ENCODE assay signal across 25 cellular contexts in genomic region chr6:89708316-89708715, GRCh38.
"Had no signal": no experiment of that assay in that cellular context is flagged by ENCODE, and none has a peak within 500 bp of the region (broad histone marks: within the 10 kb centered on the region; RNA-seq: fewer than 3 reads in every experiment).

No MANE protein-coding gene starts in this region.

- H3K9me3 Mint-ChIP-seq: activated naive CD8-positive, alpha-beta T cell treated with anti-CD3 and anti-CD28 coated beads, Interleukin-2, amount 10 ng/mL, durations not matched to agents 7 days and 5 days; activated T-cell treated with anti-CD3 and anti-CD28 coated beads, Interleukin-2, amount 50 U/mL, for 72 hours; effector memory CD8-positive, alpha-beta T cell; memory B cell; naive thymus-derived CD4-positive, alpha-beta T cell had no signal

- H3K27me3 ChIP-seq: brain microvascular endothelial cell, esophagus squamous epithelium, ovary, right atrium auricular region, spleen, vagina had no signal

- H3K27ac Mint-ChIP-seq: activated T-cell treated with anti-CD3 and anti-CD28 coated beads, Interleukin-2, amount 50 U/mL, for 72 hours had no signal

- FAIRE-seq: astrocyte had no signal

- DNase-seq: activated CD4-positive, alpha-beta T cell treated with anti-CD3 and anti-CD28 coated beads for 1 hour; activated CD8-positive, alpha-beta memory T cell treated with anti-CD3 and anti-CD28 coated beads, Interleukin-2, amount 10 ng/mL, durations not matched to agents 7 days and 5 days; activated CD8-positive, alpha-beta T cell treated with anti-CD3 and anti-CD28 coated beads, Interleukin-2, amount 10 ng/mL, durations not matched to agents 7 days and 5 days; activated effector memory CD4-positive, alpha-beta T cell treated with Interleukin-2 at 50 U/mL for 16 hours; activated naive CD4-positive, alpha-beta T cell treated with Interleukin-2 at 50 U/mL for 16 hours; activated naive CD8-positive, alpha-beta T cell treated with anti-CD3 and anti-CD28 coated beads, Interleukin-2, amount 10 ng/mL, durations not matched to agents 7 days and 5 days; activated T-cell treated with anti-CD3 and anti-CD28 coated beads, Interleukin-2, amount 50 U/mL, for 72 hours; brain microvascular endothelial cell; caudate nucleus; cortex of kidney; effector memory CD8-positive, alpha-beta T cell; esophagus squamous epithelium; foreskin melanocyte; left cardiac atrium; midbrain; naive thymus-derived CD4-positive, alpha-beta T cell; ovary; spleen; stimulated activated naive CD4-positive, alpha-beta T cell; T-helper 2 cell; trophoblast cell had no signal

- H3K4me3 ChIP-seq: esophagus squamous epithelium, ovary, right atrium auricular region, spleen, vagina had no signal

- H3K27ac ChIP-seq: brain microvascular endothelial cell, esophagus squamous epithelium, ovary, right atrium auricular region, spleen, vagina had no signal

- H3K4me1 ChIP-seq: esophagus squamous epithelium, right atrium auricular region, spleen, vagina had no signal

- H3K4me3 Mint-ChIP-seq: activated CD8-positive, alpha-beta memory T cell treated with anti-CD3 and anti-CD28 coated beads, Interleukin-2, amount 10 ng/mL, durations not matched to agents 7 days and 5 days; activated CD8-positive, alpha-beta T cell treated with anti-CD3 and anti-CD28 coated beads, Interleukin-2, amount 10 ng/mL, durations not matched to agents 7 days and 5 days; activated naive CD8-positive, alpha-beta T cell treated with anti-CD3 and anti-CD28 coated beads, Interleukin-2, amount 10 ng/mL, durations not matched to agents 7 days and 5 days; activated T-cell treated with anti-CD3 and anti-CD28 coated beads, Interleukin-2, amount 50 U/mL, for 72 hours; effector memory CD8-positive, alpha-beta T cell; memory B cell; naive thymus-derived CD4-positive, alpha-beta T cell had no signal

- H3K36me3 ChIP-seq: ovary had no signal

- H3K4me1 Mint-ChIP-seq: memory B cell had no signal

- H3K9me3 ChIP-seq: esophagus squamous epithelium, ovary, right atrium auricular region, spleen, vagina had no signal

- H3K27me3 Mint-ChIP-seq: activated CD8-positive, alpha-beta memory T cell treated with anti-CD3 and anti-CD28 coated beads, Interleukin-2, amount 10 ng/mL, durations not matched to agents 7 days and 5 days; activated naive CD8-positive, alpha-beta T cell treated with anti-CD3 and anti-CD28 coated beads, Interleukin-2, amount 10 ng/mL, durations not matched to agents 7 days and 5 days; effector memory CD8-positive, alpha-beta T cell; memory B cell; naive thymus-derived CD4-positive, alpha-beta T cell had no signal

- ATAC-seq: activated CD8-positive, alpha-beta memory T cell treated with anti-CD3 and anti-CD28 coated beads, Interleukin-2, amount 10 ng/mL, durations not matched to agents 7 days and 5 days; activated CD8-positive, alpha-beta T cell treated with anti-CD3 and anti-CD28 coated beads, Interleukin-2, amount 10 ng/mL, durations not matched to agents 7 days and 5 days; activated T-cell treated with anti-CD3 and anti-CD28 coated beads, Interleukin-2, amount 50 U/mL, for 72 hours; effector memory CD8-positive, alpha-beta T cell; left cardiac atrium; naive thymus-derived CD4-positive, alpha-beta T cell had no signal
